Comparison of ENCODE assay signal across 1 cellular context in the genomic region with DNA sequence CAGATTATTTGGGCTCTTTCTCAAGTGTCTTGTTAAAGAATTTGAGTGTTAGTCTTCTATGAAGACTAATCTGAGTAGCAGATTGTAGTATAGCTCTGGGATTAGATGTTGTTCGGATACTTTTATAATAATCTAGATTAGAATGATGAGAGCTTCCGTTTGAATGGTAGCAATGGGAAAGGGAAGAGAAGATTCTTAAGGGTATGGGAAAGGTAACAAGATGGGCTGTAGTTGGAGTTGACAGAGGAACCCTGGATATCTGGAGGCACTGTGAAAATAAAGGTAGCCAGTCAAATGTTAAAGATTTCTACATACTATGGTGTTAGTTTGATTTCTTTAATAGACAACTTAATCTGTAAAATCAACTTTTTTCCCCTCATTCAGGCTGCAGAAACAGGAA.
TF ChIP-seq lines count a peak whose summit lies in the region.

No MANE protein-coding gene starts in this region.

TF ChIP-seq in K562, 482 proteins besides CTCF, POLR2A, EP300 and RAD21:
- TF ChIP-seq, protein P1, sequence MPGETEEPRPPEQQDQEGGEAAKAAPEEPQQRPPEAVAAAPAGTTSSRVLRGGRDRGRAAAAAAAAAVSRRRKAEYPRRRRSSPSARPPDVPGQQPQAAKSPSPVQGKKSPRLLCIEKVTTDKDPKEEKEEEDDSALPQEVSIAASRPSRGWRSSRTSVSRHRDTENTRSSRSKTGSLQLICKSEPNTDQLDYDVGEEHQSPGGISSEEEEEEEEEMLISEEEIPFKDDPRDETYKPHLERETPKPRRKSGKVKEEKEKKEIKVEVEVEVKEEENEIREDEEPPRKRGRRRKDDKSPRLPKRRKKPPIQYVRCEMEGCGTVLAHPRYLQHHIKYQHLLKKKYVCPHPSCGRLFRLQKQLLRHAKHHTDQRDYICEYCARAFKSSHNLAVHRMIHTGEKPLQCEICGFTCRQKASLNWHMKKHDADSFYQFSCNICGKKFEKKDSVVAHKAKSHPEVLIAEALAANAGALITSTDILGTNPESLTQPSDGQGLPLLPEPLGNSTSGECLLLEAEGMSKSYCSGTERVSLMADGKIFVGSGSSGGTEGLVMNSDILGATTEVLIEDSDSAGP (CRISPR knock-in tag; IDR thresholded peaks at IDR 0.05) = no peak
- TF ChIP-seq, protein P2, sequence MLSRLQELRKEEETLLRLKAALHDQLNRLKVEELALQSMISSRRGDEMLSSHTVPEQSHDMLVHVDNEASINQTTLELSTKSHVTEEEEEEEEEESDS (CRISPR knock-in tag; IDR thresholded peaks at IDR 0.05) = no peak
- no peak for TF ChIP-seq ZNF12 (CRISPR knock-in tag; IDR thresholded peaks at IDR 0.05)
- 0 out of 2 replicates have a peak, but pooled peaks have one; percentile 11 for TF ChIP-seq SPI1 (IDR thresholded peaks at IDR 0.05; ENCODE audit: borderline replicate concordance, low read depth, low read length)
